Comparison of ENCODE assay signal across 10 cellular contexts in the genomic region with DNA sequence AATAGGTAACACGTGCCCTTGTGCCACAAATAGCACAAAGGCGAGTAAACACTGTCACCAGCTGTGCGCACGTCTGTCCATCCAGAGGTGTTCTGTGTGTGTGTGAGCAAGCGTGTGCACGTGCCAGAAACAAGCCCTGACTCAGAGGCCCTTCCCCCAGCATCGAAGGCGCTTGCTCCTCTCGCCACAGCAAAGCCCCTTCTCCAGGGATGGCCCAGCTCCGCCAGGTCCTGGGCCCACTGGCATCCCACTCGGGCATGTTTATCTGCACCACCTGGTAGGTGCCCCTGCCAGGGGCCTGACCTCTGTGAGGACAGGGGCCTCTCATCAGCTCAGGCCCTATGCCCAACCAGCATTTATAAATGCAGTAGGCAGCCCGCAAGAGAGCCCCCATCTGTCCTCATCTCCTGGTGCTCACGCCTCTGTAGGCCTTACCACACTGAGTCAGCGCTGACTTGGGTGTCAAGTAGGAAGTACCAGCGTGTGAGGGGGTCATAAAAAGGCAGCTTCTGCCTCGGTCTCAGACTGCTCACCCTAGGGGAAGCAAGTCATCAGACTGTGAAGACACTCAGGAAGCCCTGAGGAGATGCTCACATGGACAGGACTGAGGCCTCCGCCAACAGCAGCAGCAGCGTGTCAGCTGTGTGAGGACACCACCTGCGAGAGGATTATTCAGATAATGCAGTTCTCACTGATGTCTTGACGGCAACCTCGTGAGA. TPM values are rescaled to one million over a fixed set of nuclear protein-coding genes. Genes with fewer than 3 reads are reported as not detected.
DNase-seq lines count a peak whose midpoint lies in the region; ATAC-seq and TF ChIP-seq lines count a peak whose summit lies in the region.
"Had no signal": no experiment of that assay in that cellular context is flagged by ENCODE, and none has a peak within 500 bp of the region (broad histone marks: within the 10 kb centered on the region; RNA-seq: fewer than 3 reads in every experiment).

No MANE protein-coding gene starts in this region.

- H3K4me1 Mint-ChIP-seq in T-helper 17 cell = peaks cover 3% of the 10 kb centered on the region
- H3K4me1 Mint-ChIP-seq in natural killer cell treated with Interleukin-12 subunit alpha and Interleukin-12 subunit beta and Interleukin-15 and Interleukin-18, amount 100 ng/mL, for 72 hours (ENCODE audit: low read depth in 2 of 2) = peaks cover 0 to 19% of the 10 kb centered on the region in 2 donors
- no peaks in the 10 kb centered on the region for H3K4me1 Mint-ChIP-seq in activated T-helper 1 cell treated with anti-CD3 and anti-CD28 coated beads, Interleukin-12 subunit alpha, Interleukin-12 subunit beta, Interleukin-2, Interleukin-4 antibody, amounts not matched to agents 30 ng/mL and 10 ng/mL and 1 ng/mL, durations not matched to agents 14 hours and 24 hours and 36 hours (ENCODE audit: low read depth)

- H3K27me3 Mint-ChIP-seq in T-helper 17 cell = peaks cover 3% of the 10 kb centered on the region
- peaks cover 0 to 3% of the 10 kb centered on the region in 2 donors for H3K27me3 Mint-ChIP-seq in natural killer cell treated with Interleukin-12 subunit alpha and Interleukin-12 subunit beta and Interleukin-15 and Interleukin-18, amount 100 ng/mL, for 72 hours
- no peaks in the 10 kb centered on the region for H3K27me3 Mint-ChIP-seq in activated T-helper 1 cell treated with anti-CD3 and anti-CD28 coated beads, Interleukin-12 subunit alpha, Interleukin-12 subunit beta, Interleukin-2, Interleukin-4 antibody, amounts not matched to agents 30 ng/mL and 10 ng/mL and 1 ng/mL, durations not matched to agents 14 hours and 24 hours and 36 hours (ENCODE audit: insufficient read depth)

- H3K36me3 Mint-ChIP-seq in T-helper 17 cell (ENCODE audit: low read depth) = no peaks in the 10 kb centered on the region
- H3K36me3 Mint-ChIP-seq in natural killer cell treated with Interleukin-12 subunit alpha and Interleukin-12 subunit beta and Interleukin-15 and Interleukin-18, amount 100 ng/mL, for 72 hours = no peaks in the 10 kb centered on the region
- H3K36me3 Mint-ChIP-seq in activated T-helper 1 cell treated with anti-CD3 and anti-CD28 coated beads, Interleukin-12 subunit alpha, Interleukin-12 subunit beta, Interleukin-2, Interleukin-4 antibody, amounts not matched to agents 30 ng/mL and 10 ng/mL and 1 ng/mL, durations not matched to agents 14 hours and 24 hours and 36 hours (ENCODE audit: low read depth) = peaks cover 2% of the 10 kb centered on the region

- no peak overlapping the region for H3K4me3 ChIP-seq in GM12865 (ENCODE audit: low read depth, low read length)

- ATAC-seq in T-helper 17 cell = peak; percentile 57
- ATAC-seq in natural killer cell treated with Interleukin-12 subunit alpha and Interleukin-12 subunit beta and Interleukin-15 and Interleukin-18, amount 100 ng/mL, for 72 hours = peak; percentile 71 to 98
- ATAC-seq in GM21528 (IDR thresholded peaks at IDR 0.05; ENCODE audit: low FRiP score, unreplicated experiment) = no peak

- no peak for TF ChIP-seq CTCF in GM12865 (IDR thresholded peaks at IDR 0.05; ENCODE audit: insufficient read depth, low read depth, low read length, missing control alignments)

- H3K27ac Mint-ChIP-seq in T-helper 17 cell = no peak overlapping the region
- peak overlapping the region in 1 of 2 donors; percentile 80 for H3K27ac Mint-ChIP-seq in natural killer cell treated with Interleukin-12 subunit alpha and Interleukin-12 subunit beta and Interleukin-15 and Interleukin-18, amount 100 ng/mL, for 72 hours
- H3K27ac Mint-ChIP-seq in activated T-helper 1 cell treated with anti-CD3 and anti-CD28 coated beads, Interleukin-12 subunit alpha, Interleukin-12 subunit beta, Interleukin-2, Interleukin-4 antibody, amounts not matched to agents 30 ng/mL and 10 ng/mL and 1 ng/mL, durations not matched to agents 14 hours and 24 hours and 36 hours = no peak overlapping the region

- intact Hi-C loops in activated T-helper 1 cell treated with anti-CD3 and anti-CD28 coated beads, Interleukin-12 subunit alpha, Interleukin-12 subunit beta, Interleukin-2, Interleukin-4 antibody, amounts not matched to agents 30 ng/mL and 10 ng/mL and 1 ng/mL, durations not matched to agents 14 hours and 24 hours and 36 hours (cut with micrococcal nuclease) = no loop called here

- DNase-seq in GM12865 (ENCODE audit: low read depth) (peak; percentile 72), HT1080 (ENCODE audit: low read depth) (peak; percentile 72), T-helper 17 cell (no peak), GM19238 (ENCODE audit: insufficient read length, low spot score) (no peak)
- DNase-seq in natural killer cell treated with Interleukin-12 subunit alpha and Interleukin-12 subunit beta and Interleukin-15 and Interleukin-18, amount 100 ng/mL, for 72 hours (ENCODE audit: low spot score) = peak; percentile 81
- no peak for DNase-seq in stimulated activated CD4-positive, alpha-beta T cell treated with anti-CD3 and anti-CD28 coated beads, Interleukin-4, amount 100 ng/mL, for 1 hour
- no peak for DNase-seq in activated T-helper 1 cell treated with anti-CD3 and anti-CD28 coated beads, Interleukin-12 subunit alpha, Interleukin-12 subunit beta, Interleukin-2, Interleukin-4 antibody, amounts not matched to agents 30 ng/mL and 10 ng/mL and 1 ng/mL, durations not matched to agents 14 hours and 24 hours and 36 hours (ENCODE audit: low spot score)

- H3K9me3 Mint-ChIP-seq in natural killer cell treated with Interleukin-12 subunit alpha and Interleukin-12 subunit beta and Interleukin-15 and Interleukin-18, amount 100 ng/mL, for 72 hours = no peaks in the 10 kb centered on the region
- H3K9me3 Mint-ChIP-seq in activated T-helper 1 cell treated with anti-CD3 and anti-CD28 coated beads, Interleukin-12 subunit alpha, Interleukin-12 subunit beta, Interleukin-2, Interleukin-4 antibody, amounts not matched to agents 30 ng/mL and 10 ng/mL and 1 ng/mL, durations not matched to agents 14 hours and 24 hours and 36 hours = peaks cover 4% of the 10 kb centered on the region

- no peak overlapping the region for H3K4me3 Mint-ChIP-seq in T-helper 17 cell
- no peak overlapping the region for H3K4me3 Mint-ChIP-seq in natural killer cell treated with Interleukin-12 subunit alpha and Interleukin-12 subunit beta and Interleukin-15 and Interleukin-18, amount 100 ng/mL, for 72 hours
- H3K4me3 Mint-ChIP-seq in activated T-helper 1 cell treated with anti-CD3 and anti-CD28 coated beads, Interleukin-12 subunit alpha, Interleukin-12 subunit beta, Interleukin-2, Interleukin-4 antibody, amounts not matched to agents 30 ng/mL and 10 ng/mL and 1 ng/mL, durations not matched to agents 14 hours and 24 hours and 36 hours = no peak overlapping the region

- H3K9me3 ChIP-seq in T-helper 17 cell (ENCODE audit: control insufficient read depth, low read length, poor library complexity, severe bottlenecking) = no peaks in the 10 kb centered on the region

RNA-seq across cellular contexts. Expression of gene TMEM235, which starts 10.8 kb away (rescaled TPM):
- total RNA-seq in HT1080 (2014; rRNA removed; shearing (Covaris generic)) = not detected in 2 replicates
- polyA plus RNA-seq in HT1080 (2015; cell fraction: cytosol; rRNA removed) = not detected in 2 replicates
- not detected in 2 replicates for polyA plus RNA-seq in HT1080 (2015; cell fraction: nucleus; rRNA removed)
- total RNA-seq in T-helper 17 cell = not detected
- not detected for total RNA-seq in natural killer cell treated with Interleukin-12 subunit alpha and Interleukin-12 subunit beta and Interleukin-15 and Interleukin-18, amount 100 ng/mL, for 72 hours
- not detected in 2 replicates for total RNA-seq in activated T-helper 1 cell treated with anti-CD3 and anti-CD28 coated beads, Interleukin-12 subunit alpha, Interleukin-12 subunit beta, Interleukin-2, Interleukin-4 antibody, amounts not matched to agents 30 ng/mL and 10 ng/mL and 1 ng/mL, durations not matched to agents 14 hours and 24 hours and 36 hours
- total RNA-seq: kidney epithelial cell, pulmonary artery endothelial cell had no signal

RNA-seq across cellular contexts. Expression of gene BIRC5, which starts 28.1 kb away (rescaled TPM):
- total RNA-seq in HT1080 (2014; rRNA removed; shearing (Covaris generic)) = 166 and 195 TPM in 2 replicates
- 103 and 112 TPM in 2 replicates for polyA plus RNA-seq in HT1080 (2015; cell fraction: cytosol; rRNA removed)
- 61.7 and 70.7 TPM in 2 replicates for polyA plus RNA-seq in HT1080 (2015; cell fraction: nucleus; rRNA removed)
- total RNA-seq in T-helper 17 cell = under 1 TPM; 0.40 to 0.44 TPM
- 100 to 1,000 TPM in 1 of 2 donors, 10 to 100 TPM in 1; 42.4 to 100 TPM for total RNA-seq in natural killer cell treated with Interleukin-12 subunit alpha and Interleukin-12 subunit beta and Interleukin-15 and Interleukin-18, amount 100 ng/mL, for 72 hours
- 39.4 and 39.6 TPM in 2 replicates for total RNA-seq in activated T-helper 1 cell treated with anti-CD3 and anti-CD28 coated beads, Interleukin-12 subunit alpha, Interleukin-12 subunit beta, Interleukin-2, Interleukin-4 antibody, amounts not matched to agents 30 ng/mL and 10 ng/mL and 1 ng/mL, durations not matched to agents 14 hours and 24 hours and 36 hours

RNA-seq across cellular contexts. Expression of gene AFMID, which starts 55.0 kb away (rescaled TPM):
- 35.2 and 37.2 TPM in 2 replicates for total RNA-seq in HT1080 (2014; rRNA removed; shearing (Covaris generic))
- 36.8 and 37.0 TPM in 2 replicates for polyA plus RNA-seq in HT1080 (2015; cell fraction: cytosol; rRNA removed)
- polyA plus RNA-seq in HT1080 (2015; cell fraction: nucleus; rRNA removed) = 31.8 and 40.2 TPM in 2 replicates
- 1 to 10 TPM; 1.5 to 2.9 TPM for total RNA-seq in T-helper 17 cell
- 10 to 100 TPM; 17.0 to 49.7 TPM for total RNA-seq in natural killer cell treated with Interleukin-12 subunit alpha and Interleukin-12 subunit beta and Interleukin-15 and Interleukin-18, amount 100 ng/mL, for 72 hours
- total RNA-seq in activated T-helper 1 cell treated with anti-CD3 and anti-CD28 coated beads, Interleukin-12 subunit alpha, Interleukin-12 subunit beta, Interleukin-2, Interleukin-4 antibody, amounts not matched to agents 30 ng/mL and 10 ng/mL and 1 ng/mL, durations not matched to agents 14 hours and 24 hours and 36 hours = 26.2 and 27.7 TPM in 2 replicates

RNA-seq across cellular contexts. Expression of gene TK1, which starts 55.3 kb away (rescaled TPM):
- total RNA-seq in HT1080 (2014; rRNA removed; shearing (Covaris generic)) = 137 and 153 TPM in 2 replicates
- 107 and 131 TPM in 2 replicates for polyA plus RNA-seq in HT1080 (2015; cell fraction: cytosol; rRNA removed)
- 70.7 and 80.5 TPM in 2 replicates for polyA plus RNA-seq in HT1080 (2015; cell fraction: nucleus; rRNA removed)
- total RNA-seq in T-helper 17 cell = 1 to 10 TPM in 1 of 2 donors, under 1 TPM in 1; 0.42 to 1.2 TPM
- total RNA-seq in natural killer cell treated with Interleukin-12 subunit alpha and Interleukin-12 subunit beta and Interleukin-15 and Interleukin-18, amount 100 ng/mL, for 72 hours = 100 to 1,000 TPM in 1 of 2 donors, 10 to 100 TPM in 1; 66.8 to 138 TPM
- total RNA-seq in activated T-helper 1 cell treated with anti-CD3 and anti-CD28 coated beads, Interleukin-12 subunit alpha, Interleukin-12 subunit beta, Interleukin-2, Interleukin-4 antibody, amounts not matched to agents 30 ng/mL and 10 ng/mL and 1 ng/mL, durations not matched to agents 14 hours and 24 hours and 36 hours = 65.8 and 66.8 TPM in 2 replicates

Comparison
In these comparisons a context has a peak if more than half of its experiments do, and no peak if none do; other contexts are left out.
1. DNase-seq: peak in GM12865 (single experiment), HT1080 (single experiment) and natural killer cell treated with Interleukin-12 subunit alpha and Interleukin-12 subunit beta and Interleukin-15 and Interleukin-18, amount 100 ng/mL, for 72 hours (single experiment); none in T-helper 17 cell (0 of 3), stimulated activated CD4-positive, alpha-beta T cell treated with anti-CD3 and anti-CD28 coated beads, Interleukin-4, amount 100 ng/mL, for 1 hour (single experiment), activated T-helper 1 cell treated with anti-CD3 and anti-CD28 coated beads, Interleukin-12 subunit alpha, Interleukin-12 subunit beta, Interleukin-2, Interleukin-4 antibody, amounts not matched to agents 30 ng/mL and 10 ng/mL and 1 ng/mL, durations not matched to agents 14 hours and 24 hours and 36 hours (single experiment) and GM19238 (single experiment).
2. RNA of gene BIRC5, which starts 28.1 kb away (total RNA-seq): 166 to 195 TPM in HT1080, 42.4 to 100 TPM in natural killer cell treated with Interleukin-12 subunit alpha and Interleukin-12 subunit beta and Interleukin-15 and Interleukin-18, amount 100 ng/mL, for 72 hours and 39.4 to 39.6 TPM in activated T-helper 1 cell treated with anti-CD3 and anti-CD28 coated beads, Interleukin-12 subunit alpha, Interleukin-12 subunit beta, Interleukin-2, Interleukin-4 antibody, amounts not matched to agents 30 ng/mL and 10 ng/mL and 1 ng/mL, durations not matched to agents 14 hours and 24 hours and 36 hours; 0.40 to 0.44 TPM in T-helper 17 cell; every median in the first group is over 10 times any median in the second.